Comparison of ENCODE assay signal across 8 cellular contexts in genomic region chr17:32061840-32062239, GRCh38. TPM values are rescaled to one million over a fixed set of nuclear protein-coding genes. Genes with fewer than 3 reads are reported as not detected.
DNase-seq lines count a peak whose midpoint lies in the region; ATAC-seq, FAIRE-seq and TF ChIP-seq lines count a peak whose summit lies in the region.
"Not testable (repeated sequence)": the region's sequence is repeated elsewhere in the genome, so short reads cannot be mapped to it uniquely, and the experiment has no call there.

No MANE protein-coding gene starts in this region.

- H2BK12ac ChIP-seq in H1 (ENCODE audit: low read depth, low read length) = peak overlapping the region; percentile 60; the same call in 1 of the 2 replicates

- WGBS in H1 (ENCODE audit: extremely low coverage in 1 of 2, insufficient coverage in 1 of 2, insufficient read length in 1 of 2, insufficient replicate concordance in 2 of 2, low coverage in 1 of 2, low lambda C conversion rate in 2 of 2, missing lambda C conversion rate in 1 of 2), 2 experiments = 64% methylated on average over 5 of the region's 8 CpGs; no CpG with 5 or more reads in 1 of the 2 experiments

- not testable (repeated sequence) for H4K20me1 ChIP-seq in H1 (replicated peaks in 1 of 2; ENCODE audit: control insufficient read depth in 1 of 2, insufficient read depth in 2 of 2, low read length in 2 of 2)

- not testable (repeated sequence) for H3K14ac ChIP-seq in H1 (ENCODE audit: insufficient read length)

- H3K23me2 ChIP-seq in H1 (ENCODE audit: low read depth, low read length) = not testable (repeated sequence)

- H3K79me2 ChIP-seq in H1 (ENCODE audit: control insufficient read depth in 1 of 2, insufficient read depth in 2 of 2, low read length in 2 of 2) = not testable (repeated sequence)

- not testable (repeated sequence) for H3K4me3 ChIP-seq in H7 (ENCODE audit: insufficient read depth, low read depth, low read length); NT2/D1 (ENCODE audit: insufficient read length, low read depth); H1 (ENCODE audit: extremely low read depth in 1 of 4, insufficient read depth in 2 of 4, low read depth in 3 of 4, low read length in 4 of 4)

- peak overlapping the region in 1 of 2 experiments; percentile 21; a peak in 2 of 4 replicates for H3K4me2 ChIP-seq in H1 (ENCODE audit: insufficient read depth in 1 of 2, low read depth in 2 of 2, low read length in 2 of 2)

- H3K56ac ChIP-seq in H1 (replicated peaks; ENCODE audit: insufficient read length, low read depth, low read length) = not testable (repeated sequence)

- ATAC-seq in activated CD8-positive, alpha-beta T cell treated with anti-CD3 and anti-CD28 coated beads, Interleukin-2, amount 10 ng/mL, durations not matched to agents 7 days and 5 days = not testable (repeated sequence)

- H3K4ac ChIP-seq in H1 (replicated peaks; ENCODE audit: insufficient read length, low read depth, low read length) = not testable (repeated sequence)

- not testable (repeated sequence) for TF ChIP-seq POLR2A in H1 (IDR thresholded peaks at IDR 0.05; ENCODE audit: control extremely low read depth in 1 of 2, low read depth in 2 of 2, low read length in 2 of 2)

- H3K27me3 Mint-ChIP-seq in activated CD8-positive, alpha-beta T cell treated with anti-CD3 and anti-CD28 coated beads, Interleukin-2, amount 10 ng/mL, durations not matched to agents 7 days and 5 days (ENCODE audit: low read depth); nephron (ENCODE audit: low read depth): not testable (repeated sequence)
- H3K27me3 Mint-ChIP-seq in immature natural killer cell (ENCODE audit: low read depth in 3 of 3) = peaks cover 2 to 15% (median 5%) of the 10 kb centered on the region in 3 donors

- peak overlapping the region; percentile 2 for H3K4me3 Mint-ChIP-seq in activated CD8-positive, alpha-beta T cell treated with anti-CD3 and anti-CD28 coated beads, Interleukin-2, amount 10 ng/mL, durations not matched to agents 7 days and 5 days
- H3K4me3 Mint-ChIP-seq in immature natural killer cell (peak overlapping the region in 3 of 5 donors; percentile 35 to 42 (median 41)), nephron (peak overlapping the region in 2 of 3 experiments; percentile 34 to 38)

- not testable (repeated sequence) for H3K27ac ChIP-seq in H1 (ENCODE audit: low read depth, low read length)

- not testable (repeated sequence) for H3K9me3 Mint-ChIP-seq in activated CD8-positive, alpha-beta T cell treated with anti-CD3 and anti-CD28 coated beads, Interleukin-2, amount 10 ng/mL, durations not matched to agents 7 days and 5 days (ENCODE audit: insufficient read depth); immature natural killer cell; nephron

- DNase-seq in DMS 273 (lab: John Stamatoyannopoulos, UW; ENCODE audit: unreplicated experiment) (peak; percentile 9), H7 (peak; percentile 35), NT2/D1 (ENCODE audit: low read depth, low spot score) (peak; percentile 9), H1 (ENCODE audit: low read depth in 1 of 2, low spot score in 2 of 2) (peak in 1 of 2 experiments; percentile 62), retina (peak; percentile 9)
- DNase-seq in activated CD8-positive, alpha-beta T cell treated with anti-CD3 and anti-CD28 coated beads, Interleukin-2, amount 10 ng/mL, durations not matched to agents 7 days and 5 days; immature natural killer cell: not testable (repeated sequence)

- H4K5ac ChIP-seq in H1 (ENCODE audit: insufficient read length, low read depth, low read length) = not testable (repeated sequence)

- H2BK120ac ChIP-seq in H1 (replicated peaks; ENCODE audit: low read depth, low read length) = not testable (repeated sequence)

- not testable (repeated sequence) for H2BK15ac ChIP-seq in H1 (ENCODE audit: low read length)

- not testable (repeated sequence) for TF ChIP-seq CTCF in H1 (IDR thresholded peaks at IDR 0.05; ENCODE audit: control extremely low read depth in 1 of 3, insufficient read depth in 1 of 3, low read depth in 1 of 3, low read length in 3 of 3); nephron (IDR thresholded peaks at IDR 0.05; ENCODE audit: unreplicated experiment in 3 of 3)

- not testable (repeated sequence) for H3K27me3 ChIP-seq in H7 (ENCODE audit: control insufficient read depth, insufficient read depth, low read length); NT2/D1 (ENCODE audit: insufficient read depth, insufficient read length); H1 (replicated peaks in 1 of 4; ENCODE audit: control insufficient read depth in 3 of 4, extremely low read depth in 1 of 4, insufficient read depth in 3 of 4, low read length in 3 of 4)

- TF ChIP-seq EP300 in H1 (IDR thresholded peaks at IDR 0.05; ENCODE audit: borderline replicate concordance in 1 of 2, low read depth in 2 of 2, low read length in 2 of 2) = not testable (repeated sequence)

- H3K36me3 ChIP-seq in H7 (replicated peaks; ENCODE audit: control insufficient read depth, insufficient read depth, low read length); NT2/D1 (ENCODE audit: insufficient read depth, insufficient read length, low read length); H1 (ENCODE audit: control insufficient read depth in 2 of 4, insufficient read depth in 4 of 4, low read length in 3 of 4): not testable (repeated sequence)

- TF ChIP-seq RAD21 in H1 (IDR thresholded peaks at IDR 0.05 in 1 of 2, conservative IDR thresholded peaks at IDR 0.05 in 1 of 2; ENCODE audit: low read depth in 2 of 2, low read length in 2 of 2) = not testable (repeated sequence)

- not testable (repeated sequence) for H3K4me1 ChIP-seq in NT2/D1 (ENCODE audit: insufficient read depth, insufficient read length); H1 (replicated peaks in 1 of 4; ENCODE audit: control insufficient read depth in 3 of 4, insufficient read depth in 4 of 4, low read length in 3 of 4)

- H2AFZ ChIP-seq in H1 (ENCODE audit: low read length) = not testable (repeated sequence)

- H2BK5ac ChIP-seq in H1 (ENCODE audit: low read depth, low read length) = 0 out of 2 replicates have a peak overlapping the region, but pooled peaks have one; percentile 49

- not testable (repeated sequence) for H4K8ac ChIP-seq in H1 (ENCODE audit: extremely low read depth, insufficient read depth, low read length)

- not testable (repeated sequence) for H3K9me3 ChIP-seq in NT2/D1 (ENCODE audit: insufficient read depth, low read length); H1 (ENCODE audit: insufficient read depth in 2 of 2, low read depth in 1 of 2, low read length in 1 of 2)

- not testable (repeated sequence) for H3K27ac Mint-ChIP-seq in activated CD8-positive, alpha-beta T cell treated with anti-CD3 and anti-CD28 coated beads, Interleukin-2, amount 10 ng/mL, durations not matched to agents 7 days and 5 days; immature natural killer cell; nephron

- POLR2A ChIA-PET in activated CD8-positive, alpha-beta T cell treated with anti-CD3 and anti-CD28 coated beads, Interleukin-2, amount 10 ng/mL, durations not matched to agents 7 days and 5 days (lab: Charles Lee); H1 (lab: Charles Lee; ENCODE audit: partially characterized antibody): not testable (repeated sequence)

- not testable (repeated sequence) for H2AK5ac ChIP-seq in H1 (ENCODE audit: low read depth, low read length)

- not testable (repeated sequence) for H3K9ac ChIP-seq in NT2/D1 (ENCODE audit: insufficient read length, low read depth); H1 (replicated peaks in 1 of 4; ENCODE audit: extremely low read depth in 1 of 4, low read depth in 3 of 4, low read length in 3 of 4)

- H3K4me1 Mint-ChIP-seq in activated CD8-positive, alpha-beta T cell treated with anti-CD3 and anti-CD28 coated beads, Interleukin-2, amount 10 ng/mL, durations not matched to agents 7 days and 5 days (ENCODE audit: low read depth) = peaks cover 21% of the 10 kb centered on the region
- not testable (repeated sequence) for H3K4me1 Mint-ChIP-seq in immature natural killer cell, nephron

- H4K91ac ChIP-seq in H1 (replicated peaks; ENCODE audit: insufficient read length, low read length) = not testable (repeated sequence)

- H3K18ac ChIP-seq in H1 (ENCODE audit: extremely low read depth, low read length) = not testable (repeated sequence)

- FAIRE-seq in H1 (lab: Jason Lieb, UNC) = not testable (repeated sequence)

- H3K79me1 ChIP-seq in H1 (ENCODE audit: low read depth, low read length) = not testable (repeated sequence)

- CTCF ChIA-PET in activated CD8-positive, alpha-beta T cell treated with anti-CD3 and anti-CD28 coated beads, Interleukin-2, amount 10 ng/mL, durations not matched to agents 7 days and 5 days (lab: Charles Lee); H1 (lab: Charles Lee; ENCODE audit: partially characterized antibody): not testable (repeated sequence)

- not testable (repeated sequence) for H3K23ac ChIP-seq in H1 (ENCODE audit: insufficient read length)

- not testable (repeated sequence) for H2BK20ac ChIP-seq in H1 (ENCODE audit: low read length)

- not testable (repeated sequence) for H3K36me3 Mint-ChIP-seq in activated CD8-positive, alpha-beta T cell treated with anti-CD3 and anti-CD28 coated beads, Interleukin-2, amount 10 ng/mL, durations not matched to agents 7 days and 5 days (ENCODE audit: low read depth); immature natural killer cell; nephron (ENCODE audit: low read depth)

RNA-seq across cellular contexts. Expression of gene LRRC37B, which starts 54.7 kb away (rescaled TPM):
- 10.8 and 22.8 TPM in 2 replicates for total RNA-seq in H7 (2014; rRNA removed; shearing (Covaris generic))
- 10 to 100 TPM; 32.9 to 37.4 TPM for total RNA-seq in activated CD8-positive, alpha-beta T cell treated with anti-CD3 and anti-CD28 coated beads, Interleukin-2, amount 10 ng/mL, durations not matched to agents 7 days and 5 days
- 18.8 and 19.0 TPM in 2 replicates for total RNA-seq in H1 (2021; fragmentation: NEBNext Ultra II Directional; extraction: Animal tissue kit (Norgen Biotek cat#: 25700))
- polyA plus RNA-seq in H1 (2011; rRNA removed) (11.3 and 16.0 TPM in 2 replicates), immature natural killer cell (10 to 100 TPM in 1 of 3 donors, 1 to 10 TPM in 2; 2.8 to 13.8 (median 6.6) TPM)
- polyA plus RNA-seq in H1 (2011; cell fraction: cytosol; rRNA removed) = 15.3 TPM
- polyA plus RNA-seq in H1 (2011; cell fraction: nucleus; rRNA removed) = 26.0 TPM
- polyA plus RNA-seq in H1 (2012, experiment 1 of 2) = 19.2 to 23.6 TPM (median 21.0 TPM) in 4 replicates
- 7.2 TPM for polyA plus RNA-seq in H1 (2012, experiment 2 of 2)
- 14.6 TPM for polyA plus RNA-seq in H1 (2013, experiment 1 of 2)
- 13.3 TPM for polyA plus RNA-seq in H1 (2013, experiment 2 of 2)
- polyA minus RNA-seq in H1 (2011; rRNA and poly(A)+ RNA removed) = 30.3 and 31.2 TPM in 2 replicates
- 16.4 TPM for polyA minus RNA-seq in H1 (2011; cell fraction: cytosol; rRNA and poly(A)+ RNA removed)
- polyA minus RNA-seq in H1 (2011; cell fraction: nucleus; rRNA and poly(A)+ RNA removed) = 54.2 TPM
